8 cellular contexts compared by ENCODE assay signal in the genomic region with DNA sequence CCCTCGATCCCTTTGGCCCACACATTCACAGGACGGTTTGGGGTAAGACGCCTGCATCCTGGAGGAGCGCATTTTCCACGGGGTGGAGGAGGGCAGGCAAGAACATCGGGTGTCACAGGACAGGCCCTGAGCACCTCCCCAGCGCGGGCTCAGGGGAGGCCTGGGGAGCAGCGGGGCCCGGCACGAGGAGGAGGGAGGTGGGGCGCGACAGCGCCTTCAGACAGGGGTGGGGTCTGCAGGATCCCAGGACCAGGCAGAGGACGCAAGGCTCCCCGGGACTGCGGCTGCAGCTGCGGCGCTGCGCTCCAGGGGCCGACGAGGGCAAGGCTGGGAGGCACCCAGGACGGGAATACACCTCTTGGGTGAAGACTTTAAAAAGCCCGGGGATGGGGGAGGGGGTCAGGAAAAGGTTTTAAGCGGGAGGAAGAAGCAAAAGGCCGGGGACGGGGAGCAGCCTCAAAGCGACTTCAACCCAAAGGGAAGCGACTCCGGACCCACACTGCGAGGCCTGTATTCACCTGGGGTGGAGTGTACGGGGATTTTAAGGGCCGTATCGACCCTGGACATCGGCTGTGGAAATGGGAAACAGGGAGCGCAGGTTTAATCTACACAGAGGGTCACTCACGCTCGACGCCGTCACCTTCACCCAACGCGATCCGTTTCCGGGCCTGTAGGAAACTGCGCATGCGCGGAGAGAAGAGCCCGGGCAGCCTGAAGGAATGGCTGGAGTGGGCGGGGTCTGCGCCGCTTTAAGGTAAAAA. TPM values are rescaled to one million over a fixed set of nuclear protein-coding genes. Genes with fewer than 3 reads are reported as not detected.
A peak's percentile ranks its signal among the peaks of the same experiment; 100 is the strongest.
DNase-seq lines count a peak whose midpoint lies in the region; ATAC-seq and TF ChIP-seq lines count a peak whose summit lies in the region.

A gene (minus strand): TSS at position 680 of the 761 bp plus-strand sequence. CDS start 10,234 bp downstream, outside the sequence.

- TF ChIP-seq CTCF in AG04450 (IDR thresholded peaks at IDR 0.05; ENCODE audit: low read depth, low read length) = no peak

- no peaks in the 10 kb centered on the region for H3K27me3 ChIP-seq in AG04450 (ENCODE audit: control insufficient read depth, insufficient read depth, low read length)
- peaks cover 10% of the 10 kb centered on the region for H3K27me3 ChIP-seq in HUES48 (ENCODE audit: control insufficient read depth, insufficient read depth, low read length)

- no peaks in the 10 kb centered on the region for H3K36me3 ChIP-seq in HUES48 (ENCODE audit: control insufficient read depth, insufficient read depth, low read length)

- DNase-seq in AG04450 (ENCODE audit: low read depth, low spot score) = peak; percentile 41
- DNase-seq in activated CD4-positive, CD25-positive, alpha-beta regulatory T cell treated with anti-CD3 and anti-CD28 coated beads, Interleukin-2, amount 50 U/mL, for 72 hours = peak; percentile 70
- peak; percentile 12 to 68 for DNase-seq in dermis microvascular lymphatic vessel endothelial cell (ENCODE audit: low read depth in 2 of 2)
- peak; percentile 84 to 87 for DNase-seq in left colon
- peak; percentile 31 for DNase-seq in stimulated activated CD4-positive, alpha-beta T cell treated with anti-CD3 and anti-CD28 coated beads, Interleukin-12 subunit alpha, Interleukin-12 subunit beta, amount 100 ng/mL, for 4 hours
- no peak for DNase-seq in NCI-H1105 (lab: John Stamatoyannopoulos, UW)

- ATAC-seq in left colon = peak; percentile 97
- ATAC-seq in HG02678 (IDR thresholded peaks at IDR 0.05; ENCODE audit: unreplicated experiment) = no peak

- peaks cover 9% of the 10 kb centered on the region for H3K4me1 ChIP-seq in HUES48 (ENCODE audit: control insufficient read depth, insufficient read depth, low read length)

- H3K4me3 ChIP-seq in AG04450 (ENCODE audit: low read depth, low read length) = peak within 1 kb of the TSS; percentile 87
- H3K4me3 ChIP-seq in HUES48 (ENCODE audit: low read depth, low read length) = peak within 1 kb of the TSS; percentile 80

- POLR2A ChIA-PET in AG04450 (lab: Yijun Ruan, JAX) = no interaction called here

- H3K9me3 ChIP-seq in AG04450 (ENCODE audit: control insufficient read depth, insufficient read depth, low read length) (peaks cover 20% of the 10 kb centered on the region), HUES48 (ENCODE audit: control insufficient read depth, insufficient read depth, low read length) (no peaks in the 10 kb centered on the region)

- intact Hi-C loops in left colon (cut with DNase I, micrococcal nuclease) = no loop called here

- peak within 1 kb of the TSS; percentile 66 for H3K9ac ChIP-seq in HUES48 (ENCODE audit: low read depth, low read length)

- CTCF ChIA-PET in AG04450 (lab: Charles Lee) = no interaction called here

- peak within 1 kb of the TSS; percentile 11 for H3K27ac ChIP-seq in AG04450 (ENCODE audit: low read depth, low read length)
- H3K27ac ChIP-seq in HUES48 (ENCODE audit: low read depth, low read length) = no peak within 1 kb of the TSS

RNA-seq across cellular contexts. Expression of the gene that starts here (rescaled TPM):
- polyA plus RNA-seq in AG04450 (2011; rRNA removed) = 14.5 and 19.3 TPM in 2 replicates
- 10.5 and 15.6 TPM in 2 replicates for polyA minus RNA-seq in AG04450 (2011; rRNA and poly(A)+ RNA removed)
- total RNA-seq in dermis microvascular lymphatic vessel endothelial cell (1.2 and 1.8 TPM in 2 replicates), left colon (1 to 10 TPM; 6.1 to 7.2 TPM)
